23 cellular contexts compared by ENCODE assay signal in genomic region chr3:2985479-2985878, GRCh38.
"Had no signal": no experiment of that assay in that cellular context is flagged by ENCODE, and none has a peak within 500 bp of the region (broad histone marks: within the 10 kb centered on the region; RNA-seq: fewer than 3 reads in every experiment).

No MANE protein-coding gene starts in this region.

- ATAC-seq: HepG2 had no signal

- H3K9me3 ChIP-seq: MG63, SK-N-SH had no signal

- H3K27me3 ChIP-seq: MG63 had no signal

- H3K36me3 ChIP-seq: MG63 had no signal

- H3K4me2 ChIP-seq: SK-N-SH had no signal

- H3K4me3 ChIP-seq: MG63 had no signal

- DNase-seq: IMR-90, Karpas-422, KG1, MG63, NCI-H1092, NCI-H1105 treated with DMSO at 0.1 percent for 48 hours, NCI-H1417 treated with DMSO at 0.1 percent for 48 hours, NCI-H146, NCI-H1694 treated with DMSO at 0.1 percent for 48 hours, NCI-H1930, NCI-H2081, NCI-H2107, NCI-H226, NCI-H446, NCI-H510A, NCI-H524 treated with DMSO at 0.1 percent for 48 hours, NCI-H69, NCI-H774, SHP77, SK-N-SH, SW 1271 had no signal

- H3K27ac ChIP-seq: RWPE1 had no signal

- H3K9ac ChIP-seq: SK-N-SH had no signal

- FAIRE-seq: HepG2 had no signal
